ENCODE assay signal across 8 cellular contexts in genomic region chr17:8119575-8120519, GRCh38. TPM values are rescaled to one million over a fixed set of nuclear protein-coding genes. Genes with fewer than 3 reads are reported as not detected.
DNase-seq lines count a peak whose midpoint lies in the region; ATAC-seq and TF ChIP-seq lines count a peak whose summit lies in the region.

No MANE protein-coding gene starts in this region.

- peak overlapping the region; percentile 78 to 99 (median 88) for H3K27ac Mint-ChIP-seq in immature natural killer cell

- no peak for TF ChIP-seq POLR2A in breast epithelium (IDR thresholded peaks at IDR 0.05)

- peak overlapping the region; percentile 92 to 94 for H3K27ac ChIP-seq in breast epithelium
- peak overlapping the region; percentile 89 for H3K27ac ChIP-seq in smooth muscle cell (ENCODE audit: low read depth)

- peaks cover 0 to 4% (median 3%) of the 10 kb centered on the region in 3 donors for H3K36me3 Mint-ChIP-seq in immature natural killer cell

- intact Hi-C loops in breast epithelium (cut with DNase I; ENCODE audit: low total_unique reads): no loop called here

- H3K36me3 ChIP-seq in breast epithelium: no peaks in the 10 kb centered on the region
- H3K36me3 ChIP-seq in smooth muscle cell (ENCODE audit: low read depth): no peaks in the 10 kb centered on the region

- DNase-seq in EH (ENCODE audit: low read depth): peak; percentile 91
- peak; percentile 69 for DNase-seq in NCI-H2081 treated with DMSO at 0.1 percent for 48 hours (lab: John Stamatoyannopoulos, UW)
- peak; percentile 92 for DNase-seq in UCSD-AML1 (lab: John Stamatoyannopoulos, UW; ENCODE audit: unreplicated experiment)
- DNase-seq in breast epithelium (ENCODE audit: low spot score in 2 of 2): peak; percentile 76 to 77
- peak; percentile 93 to 95 (median 94) for DNase-seq in immature natural killer cell
- DNase-seq in smooth muscle cell (lab: John Stamatoyannopoulos, UW; ENCODE audit: unreplicated experiment): peak; percentile 57

- H3K27me3 ChIP-seq in breast epithelium: peaks cover 0 to under 1% of the 10 kb centered on the region in 2 donors
- peaks cover 56% of the 10 kb centered on the region for H3K27me3 ChIP-seq in smooth muscle cell (ENCODE audit: low read depth)

- H3K4me3 Mint-ChIP-seq in immature natural killer cell: peak overlapping the region; percentile 95 to 99 (median 97)

- peaks cover 62 to 69% of the 10 kb centered on the region in 2 donors for H3K4me1 Mint-ChIP-seq in immature natural killer cell

- H3K9me3 ChIP-seq in breast epithelium (no peaks in the 10 kb centered on the region), smooth muscle cell (replicated peaks; ENCODE audit: low read depth) (no peaks in the 10 kb centered on the region)

- H3F3A ChIP-seq in smooth muscle cell (ENCODE audit: low read depth): peaks cover 13% of the 10 kb centered on the region

- H3K9ac ChIP-seq in smooth muscle cell (ENCODE audit: low read depth): no peak overlapping the region

- TF ChIP-seq CTCF in breast epithelium (IDR thresholded peaks at IDR 0.05): peak in 1 of 3 donors; percentile 46
- no peak for TF ChIP-seq CTCF in smooth muscle cell (IDR thresholded peaks at IDR 0.05; ENCODE audit: borderline replicate concordance, insufficient read depth, poor library complexity, severe bottlenecking)

- peak overlapping the region; percentile 92 for H3K4me2 ChIP-seq in smooth muscle cell

- peak overlapping the region; percentile 45 to 83 (median 66) for H3K4me3 ChIP-seq in breast epithelium
- H3K4me3 ChIP-seq in smooth muscle cell: peak overlapping the region; percentile 59

- ATAC-seq in HG02763 (IDR thresholded peaks at IDR 0.05; ENCODE audit: unreplicated experiment): peak; percentile 32
- no peak for ATAC-seq in GM21723 (IDR thresholded peaks at IDR 0.05; ENCODE audit: unreplicated experiment)

- H2AFZ ChIP-seq in smooth muscle cell (ENCODE audit: low read depth): peak overlapping the region; percentile 3

- H3K79me2 ChIP-seq in smooth muscle cell (ENCODE audit: low read depth): no peaks in the 10 kb centered on the region

- WGBS in smooth muscle cell (ENCODE audit: low lambda C conversion rate): under 1% methylated on average over 28 of the region's 28 CpGs

- H4K20me1 ChIP-seq in smooth muscle cell (ENCODE audit: low read depth): peaks cover 9% of the 10 kb centered on the region

- H3K9me3 Mint-ChIP-seq in immature natural killer cell: peaks cover 0 to 8% (median 0%) of the 10 kb centered on the region in 6 donors

- peaks cover 47 to 68% (median 62%) of the 10 kb centered on the region in 3 donors for H3K27me3 Mint-ChIP-seq in immature natural killer cell (ENCODE audit: low read depth in 3 of 3)

- H3K4me1 ChIP-seq in breast epithelium (peaks cover 12 to 32% of the 10 kb centered on the region in 2 donors), smooth muscle cell (ENCODE audit: low read depth) (peaks cover 18% of the 10 kb centered on the region)

RNA-seq across cellular contexts. Expression of gene ALOXE3, which starts 1.5 kb away (rescaled TPM):
- under 1 TPM in 1 of 3 donors, not detected in 2; 0.73 TPM for total RNA-seq in breast epithelium
- not detected for polyA plus RNA-seq in immature natural killer cell
- total RNA-seq in smooth muscle cell: 1.1 and 1.7 TPM in 2 replicates
- polyA plus RNA-seq in smooth muscle cell: 0.25 and 2.3 TPM in 2 replicates

RNA-seq across cellular contexts. Expression of gene HES7, which starts 4.1 kb away (rescaled TPM):
- total RNA-seq in breast epithelium: not detected
- polyA plus RNA-seq in immature natural killer cell: not detected
- not detected in 2 replicates for total RNA-seq in smooth muscle cell
- not detected in 2 replicates for polyA plus RNA-seq in smooth muscle cell

RNA-seq across cellular contexts. Expression of gene ALOX12B, which starts 32.3 kb away (rescaled TPM):
- total RNA-seq in breast epithelium: not detected
- under 1 TPM in 1 of 3 donors, not detected in 2; 0.17 TPM for polyA plus RNA-seq in immature natural killer cell
- 4.7 and 4.9 TPM in 2 replicates for total RNA-seq in smooth muscle cell
- polyA plus RNA-seq in smooth muscle cell: 3.0 and 3.7 TPM in 2 replicates

RNA-seq across cellular contexts. Expression of gene PER1, which starts 32.4 kb away (rescaled TPM):
- total RNA-seq in breast epithelium (100 to 1,000 TPM in 2 of 3 donors, 10 to 100 TPM in 1; 97.3 to 167 (median 115) TPM), smooth muscle cell (25.8 and 29.0 TPM in 2 replicates)
- polyA plus RNA-seq in immature natural killer cell (1 to 10 TPM; 3.5 to 8.5 (median 4.5) TPM), smooth muscle cell (55.2 and 85.9 TPM in 2 replicates)

RNA-seq across cellular contexts. Expression of gene VAMP2, which starts 42.9 kb away (rescaled TPM):
- total RNA-seq in breast epithelium: 10 to 100 TPM; 21.8 to 30.2 (median 28.1) TPM
- 10 to 100 TPM; 33.6 to 93.6 (median 39.5) TPM for polyA plus RNA-seq in immature natural killer cell
- 5.7 and 8.1 TPM in 2 replicates for total RNA-seq in smooth muscle cell
- polyA plus RNA-seq in smooth muscle cell: 20.1 and 28.9 TPM in 2 replicates
